8 cellular contexts compared by ENCODE assay signal in genomic region chr11:3642071-3642951, GRCh38. TPM values are rescaled to one million over a fixed set of nuclear protein-coding genes. Genes with fewer than 3 reads are reported as not detected.
DNase-seq lines count a peak whose midpoint lies in the region; ATAC-seq and TF ChIP-seq lines count a peak whose summit lies in the region.

No MANE protein-coding gene starts in this region.

- H3K27me3 ChIP-seq in HUES64 (ENCODE audit: insufficient read depth, low read length) (peaks cover 5% of the 10 kb centered on the region; the same call in 1 of the 2 replicates), heart left ventricle (peaks cover 0 to 17% (median 0%) of the 10 kb centered on the region in 9 donors), transverse colon (peaks cover 25% of the 10 kb centered on the region)

- no peaks in the 10 kb centered on the region for H3K9me3 Mint-ChIP-seq in activated naive CD8-positive, alpha-beta T cell treated with anti-CD3 and anti-CD28 coated beads, Interleukin-2, amount 10 ng/mL, durations not matched to agents 7 days and 5 days

- H3K9ac ChIP-seq in HUES64 (ENCODE audit: low read depth, low read length) = peak overlapping the region; percentile 81

- peak overlapping the region; percentile 64 for H3K4me3 ChIP-seq in HUES64 (ENCODE audit: low read length)
- peak overlapping the region; percentile 22 to 70 (median 60) for H3K4me3 ChIP-seq in heart left ventricle
- H3K4me3 ChIP-seq in transverse colon = peak overlapping the region; percentile 13 to 65 (median 32)

- H3K27ac ChIP-seq in HUES64 (ENCODE audit: low read depth, low read length) = peak overlapping the region; percentile 95
- H3K27ac ChIP-seq in heart left ventricle = peak overlapping the region in 11 of 12 donors; percentile 19 to 80 (median 72)
- peak overlapping the region in 3 of 4 donors; percentile 9 to 49 (median 46) for H3K27ac ChIP-seq in transverse colon

- DNase-seq in COLO829 (ENCODE audit: low spot score) (peak; percentile 51), SW480 (ENCODE audit: low spot score) (peak; percentile 73), heart left ventricle (peak; percentile 81 to 91 (median 87)), pons (ENCODE audit: low spot score) (peak; percentile 11), transverse colon (peak; percentile 74), GM19240 (ENCODE audit: insufficient read length, low spot score) (no peak)
- peak; percentile 71 for DNase-seq in activated naive CD8-positive, alpha-beta T cell treated with anti-CD3 and anti-CD28 coated beads, Interleukin-2, amount 10 ng/mL, durations not matched to agents 7 days and 5 days

- no peak for TF ChIP-seq CTCF in heart left ventricle (IDR thresholded peaks at IDR 0.05)
- no peak for TF ChIP-seq CTCF in transverse colon (IDR thresholded peaks at IDR 0.05)

- peaks cover 32% of the 10 kb centered on the region for H3K27me3 Mint-ChIP-seq in activated naive CD8-positive, alpha-beta T cell treated with anti-CD3 and anti-CD28 coated beads, Interleukin-2, amount 10 ng/mL, durations not matched to agents 7 days and 5 days

- H3K36me3 ChIP-seq in HUES64 (ENCODE audit: insufficient read depth, low read length) (no peaks in the 10 kb centered on the region), heart left ventricle (no peaks in the 10 kb centered on the region), transverse colon (no peaks in the 10 kb centered on the region)

- H3K9me3 ChIP-seq in HUES64 (ENCODE audit: insufficient read depth, low read depth, low read length) = peaks cover 7% of the 10 kb centered on the region; the same call in 1 of the 2 replicates
- H3K9me3 ChIP-seq in heart left ventricle = no peaks in the 10 kb centered on the region
- H3K9me3 ChIP-seq in transverse colon = no peaks in the 10 kb centered on the region

- H3K4me1 ChIP-seq in HUES64 (ENCODE audit: insufficient read depth, low read length) (peaks cover 10% of the 10 kb centered on the region; the same call in 1 of the 2 replicates), heart left ventricle (peaks cover 0 to 31% (median 15%) of the 10 kb centered on the region in 12 donors), transverse colon (peaks cover 0 to 32% (median 17%) of the 10 kb centered on the region in 4 donors)

- under 1% methylated on average over 55 of the region's 55 CpGs for WGBS in HUES64
- WGBS in heart left ventricle, 4 donors = 1 to 6% (median 1%) methylated on average over 7 to 55 of the region's 55 CpGs
- 4% methylated on average over 41 of the region's 55 CpGs; no CpG with 5 or more reads in 1 of the 2 donors for WGBS in transverse colon (ENCODE audit: low coverage in 1 of 2), 2 donors

- intact Hi-C loops in heart left ventricle (cut with DNase I) = no loop called here
- intact Hi-C loops in transverse colon (cut with DNase I; ENCODE audit: low total_unique reads) = no loop called here

- H3K4me1 Mint-ChIP-seq in activated naive CD8-positive, alpha-beta T cell treated with anti-CD3 and anti-CD28 coated beads, Interleukin-2, amount 10 ng/mL, durations not matched to agents 7 days and 5 days = peaks cover 4% of the 10 kb centered on the region

- in situ Hi-C loops in transverse colon (cut with MboI; ENCODE audit: low pct_ligation_motif_present in 1 of 4, low pct_unique_long_range_greater_than_20kb in 1 of 4, low sequenced_read_pairs in 3 of 4) = no loop called here

- TF ChIP-seq EP300 in transverse colon (IDR thresholded peaks at IDR 0.05; ENCODE audit: low read depth) = no peak

- H3K36me3 Mint-ChIP-seq in activated naive CD8-positive, alpha-beta T cell treated with anti-CD3 and anti-CD28 coated beads, Interleukin-2, amount 10 ng/mL, durations not matched to agents 7 days and 5 days = no peaks in the 10 kb centered on the region

- peak in 1 of 2 donors; percentile 75 for TF ChIP-seq POLR2A in heart left ventricle (IDR thresholded peaks at IDR 0.05)
- TF ChIP-seq POLR2A in transverse colon (IDR thresholded peaks at IDR 0.05) = peak; percentile 33

- no peak overlapping the region for H3K27ac Mint-ChIP-seq in activated naive CD8-positive, alpha-beta T cell treated with anti-CD3 and anti-CD28 coated beads, Interleukin-2, amount 10 ng/mL, durations not matched to agents 7 days and 5 days

- ATAC-seq in activated naive CD8-positive, alpha-beta T cell treated with anti-CD3 and anti-CD28 coated beads, Interleukin-2, amount 10 ng/mL, durations not matched to agents 7 days and 5 days (ENCODE audit: low read depth) = peak; percentile 83
- peak; percentile 75 to 93 (median 88) for ATAC-seq in heart left ventricle

- peak overlapping the region; percentile 67 for H3K4me3 Mint-ChIP-seq in activated naive CD8-positive, alpha-beta T cell treated with anti-CD3 and anti-CD28 coated beads, Interleukin-2, amount 10 ng/mL, durations not matched to agents 7 days and 5 days

- POLR2A ChIA-PET in activated naive CD8-positive, alpha-beta T cell treated with anti-CD3 and anti-CD28 coated beads, Interleukin-2, amount 10 ng/mL, durations not matched to agents 7 days and 5 days (lab: Charles Lee) = no interaction called here

RNA-seq across cellular contexts. Expression of gene ART5, which starts 0.5 kb away (rescaled TPM):
- 3.8 TPM for polyA plus RNA-seq in HUES64 (2013, experiment 1 of 2)
- 7.5 TPM for polyA plus RNA-seq in HUES64 (2013, experiment 2 of 2)
- total RNA-seq in activated naive CD8-positive, alpha-beta T cell treated with anti-CD3 and anti-CD28 coated beads, Interleukin-2, amount 10 ng/mL, durations not matched to agents 7 days and 5 days = not detected
- total RNA-seq in heart left ventricle (1 to 10 TPM in 7 of 9 donors, under 1 TPM in 2; 0.56 to 3.4 (median 1.2) TPM), transverse colon (under 1 TPM in 1 of 4 donors, not detected in 3; 0.64 TPM)
- polyA plus RNA-seq in heart left ventricle = under 1 TPM; 0.44 to 0.72 TPM

RNA-seq across cellular contexts. Expression of gene ART1, which starts 2.6 kb away (rescaled TPM):
- not detected for polyA plus RNA-seq in HUES64 (2013, experiment 1 of 2)
- polyA plus RNA-seq in HUES64 (2013, experiment 2 of 2) = not detected
- total RNA-seq in activated naive CD8-positive, alpha-beta T cell treated with anti-CD3 and anti-CD28 coated beads, Interleukin-2, amount 10 ng/mL, durations not matched to agents 7 days and 5 days = not detected
- total RNA-seq in heart left ventricle (1 to 10 TPM in 3 of 9 donors, under 1 TPM in 5, not detected in 1; 0.33 to 3.3 (median 0.61) TPM), transverse colon (1 to 10 TPM in 2 of 4 donors, not detected in 2; 3.3 to 3.7 TPM)
- polyA plus RNA-seq in heart left ventricle = not detected

RNA-seq across cellular contexts. Expression of gene CHRNA10, which starts 28.9 kb away (rescaled TPM):
- 0.50 TPM for polyA plus RNA-seq in HUES64 (2013, experiment 1 of 2)
- 0.32 TPM for polyA plus RNA-seq in HUES64 (2013, experiment 2 of 2)
- total RNA-seq in activated naive CD8-positive, alpha-beta T cell treated with anti-CD3 and anti-CD28 coated beads, Interleukin-2, amount 10 ng/mL, durations not matched to agents 7 days and 5 days = 1 to 10 TPM; 2.4 to 3.2 TPM
- total RNA-seq in heart left ventricle = under 1 TPM in 8 of 9 donors, not detected in 1; 0.30 to 0.80 (median 0.47) TPM
- polyA plus RNA-seq in heart left ventricle = under 1 TPM; 0.43 to 0.57 TPM
- 1 to 10 TPM in 3 of 4 donors, not detected in 1; 1.2 to 5.2 (median 1.3) TPM for total RNA-seq in transverse colon
